In genomic region chr15:99741835-99742234, GRCh38 we compare ENCODE assay signal across 2 cellular contexts.
TF ChIP-seq lines count a peak whose summit lies in the region.

No MANE protein-coding gene starts in this region.

TF ChIP-seq in H1, 55 proteins besides CTCF, POLR2A, EP300 and RAD21:
- TF ChIP-seq BRCA1 (IDR thresholded peaks at IDR 0.05; ENCODE audit: low read depth, low read length): no peak
- no peak for TF ChIP-seq SP4 (IDR thresholded peaks at IDR 0.05; ENCODE audit: low read length)
- TF ChIP-seq ZNF274 (IDR thresholded peaks at IDR 0.05; ENCODE audit: borderline replicate concordance, extremely low read depth, low read length): no peak
- no peak for TF ChIP-seq POU5F1 (IDR thresholded peaks at IDR 0.05; ENCODE audit: low read depth, low read length)
- no peak for TF ChIP-seq JUN (IDR thresholded peaks at IDR 0.05; ENCODE audit: low read depth, low read length)

TF ChIP-seq in GM12891, 5 proteins besides CTCF, POLR2A, EP300 and RAD21:
- TF ChIP-seq SPI1 (IDR thresholded peaks at IDR 0.05; ENCODE audit: low read depth, low read length): no peak
- TF ChIP-seq POU2F2 (IDR thresholded peaks at IDR 0.05; ENCODE audit: low read depth, low read length): no peak
- no peak for TF ChIP-seq POLR2AphosphoS5 (IDR thresholded peaks at IDR 0.05; ENCODE audit: low read depth, low read length)
- TF ChIP-seq PAX5 (IDR thresholded peaks at IDR 0.05; ENCODE audit: insufficient read depth, low read length, severe bottlenecking): no peak
- TF ChIP-seq TAF1 (IDR thresholded peaks at IDR 0.05; ENCODE audit: low read depth, low read length): no peak
